1 cellular context compared by ENCODE assay signal in genomic region chr2:173448938-173449471, GRCh38.
TF ChIP-seq lines count a peak whose summit lies in the region.

No MANE protein-coding gene starts in this region.

TF ChIP-seq in HEK293, 187 proteins besides CTCF, POLR2A, EP300 and RAD21 (continued from another document):
- TF ChIP-seq ZBTB11 (tag by site-specific recombination; conservative IDR thresholded peaks at IDR 0.05; ENCODE audit: low read depth) (peak; percentile 21; the same call in 1 of the 2 replicates), ZNF555 (tag by site-specific recombination; conservative IDR thresholded peaks at IDR 0.05) (no peak), SP3 (tag by site-specific recombination; IDR thresholded peaks at IDR 0.05) (no peak), ZXDB (tag by site-specific recombination; IDR thresholded peaks at IDR 0.05) (peak; percentile 42), ZNF654 (tag by site-specific recombination; IDR thresholded peaks at IDR 0.05; ENCODE audit: low read depth) (peak; percentile 75), ZNF76 (tag by site-specific recombination; IDR thresholded peaks at IDR 0.05; ENCODE audit: borderline replicate concordance, low read depth) (no peak), ZNF792 (tag by site-specific recombination; IDR thresholded peaks at IDR 0.05) (no peak), ZNF580 (tag by site-specific recombination; IDR thresholded peaks at IDR 0.05) (peak; percentile 99)
